In the genomic region with DNA sequence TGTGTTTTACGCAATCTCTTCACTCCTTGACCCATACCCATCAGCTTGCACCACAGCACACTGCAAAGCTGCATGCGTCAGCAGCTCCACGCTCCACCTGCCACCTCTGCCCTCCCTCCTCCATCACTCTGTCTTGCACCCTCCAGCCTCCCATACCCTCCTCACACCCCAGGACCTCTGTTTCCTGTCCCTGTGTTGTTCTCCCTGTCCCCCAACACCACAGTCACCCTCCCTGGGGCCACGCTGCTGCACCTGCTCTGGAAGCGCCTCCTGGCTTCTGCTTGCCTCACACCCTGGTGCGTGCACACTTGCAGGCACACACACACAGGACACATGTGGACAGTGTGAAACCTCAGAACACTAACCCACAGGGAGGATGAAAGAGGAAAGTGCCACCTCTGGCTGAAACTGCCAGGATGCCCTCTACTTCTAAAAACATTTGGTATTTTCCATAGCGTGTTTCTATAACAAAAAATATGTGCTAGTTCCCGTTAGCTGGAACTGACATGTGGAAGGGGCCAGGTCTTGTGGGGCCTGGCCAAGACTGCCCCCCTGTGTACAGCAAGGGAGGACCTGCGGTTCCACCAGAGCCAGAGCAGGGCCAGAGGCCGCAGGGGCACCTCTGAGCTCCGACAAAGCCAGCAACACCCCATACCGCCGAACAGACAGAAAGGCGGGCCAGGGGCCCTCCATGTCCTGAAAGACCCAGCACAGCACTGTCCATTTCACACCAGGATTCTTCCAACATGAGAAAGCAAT, we compare ENCODE assay signal across 2 cellular contexts.
TF ChIP-seq lines count a peak whose summit lies in the region.

No MANE protein-coding gene starts in this region.

TF ChIP-seq in HepG2, 621 proteins besides CTCF, POLR2A, EP300 and RAD21:
- TF ChIP-seq CEBPB (IDR thresholded peaks at IDR 0.05; ENCODE audit: borderline replicate concordance, low read depth, low read length) (peak; percentile 13; the same call in 1 of the 2 replicates), STAG1 (CRISPR knock-in tag; IDR thresholded peaks at IDR 0.05) (0 out of 2 replicates have a peak, but pooled peaks have one; percentile 20), NR2F6 (IDR thresholded peaks at IDR 0.05) (no peak), NR2F6 (CRISPR knock-in tag; IDR thresholded peaks at IDR 0.05) (no peak), STAT5B (CRISPR knock-in tag; IDR thresholded peaks at IDR 0.05) (no peak), ZNF746 (CRISPR knock-in tag; IDR thresholded peaks at IDR 0.05) (no peak)
- TF ChIP-seq, protein P1, sequence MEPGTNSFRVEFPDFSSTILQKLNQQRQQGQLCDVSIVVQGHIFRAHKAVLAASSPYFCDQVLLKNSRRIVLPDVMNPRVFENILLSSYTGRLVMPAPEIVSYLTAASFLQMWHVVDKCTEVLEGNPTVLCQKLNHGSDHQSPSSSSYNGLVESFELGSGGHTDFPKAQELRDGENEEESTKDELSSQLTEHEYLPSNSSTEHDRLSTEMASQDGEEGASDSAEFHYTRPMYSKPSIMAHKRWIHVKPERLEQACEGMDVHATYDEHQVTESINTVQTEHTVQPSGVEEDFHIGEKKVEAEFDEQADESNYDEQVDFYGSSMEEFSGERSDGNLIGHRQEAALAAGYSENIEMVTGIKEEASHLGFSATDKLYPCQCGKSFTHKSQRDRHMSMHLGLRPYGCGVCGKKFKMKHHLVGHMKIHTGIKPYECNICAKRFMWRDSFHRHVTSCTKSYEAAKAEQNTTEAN (CRISPR knock-in tag; conservative IDR thresholded peaks at IDR 0.05) = no peak
- TF ChIP-seq, protein P2, sequence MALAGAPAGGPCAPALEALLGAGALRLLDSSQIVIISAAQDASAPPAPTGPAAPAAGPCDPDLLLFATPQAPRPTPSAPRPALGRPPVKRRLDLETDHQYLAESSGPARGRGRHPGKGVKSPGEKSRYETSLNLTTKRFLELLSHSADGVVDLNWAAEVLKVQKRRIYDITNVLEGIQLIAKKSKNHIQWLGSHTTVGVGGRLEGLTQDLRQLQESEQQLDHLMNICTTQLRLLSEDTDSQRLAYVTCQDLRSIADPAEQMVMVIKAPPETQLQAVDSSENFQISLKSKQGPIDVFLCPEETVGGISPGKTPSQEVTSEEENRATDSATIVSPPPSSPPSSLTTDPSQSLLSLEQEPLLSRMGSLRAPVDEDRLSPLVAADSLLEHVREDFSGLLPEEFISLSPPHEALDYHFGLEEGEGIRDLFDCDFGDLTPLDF (CRISPR knock-in tag; IDR thresholded peaks at IDR 0.05) = no peak
- TF ChIP-seq, protein P3, sequence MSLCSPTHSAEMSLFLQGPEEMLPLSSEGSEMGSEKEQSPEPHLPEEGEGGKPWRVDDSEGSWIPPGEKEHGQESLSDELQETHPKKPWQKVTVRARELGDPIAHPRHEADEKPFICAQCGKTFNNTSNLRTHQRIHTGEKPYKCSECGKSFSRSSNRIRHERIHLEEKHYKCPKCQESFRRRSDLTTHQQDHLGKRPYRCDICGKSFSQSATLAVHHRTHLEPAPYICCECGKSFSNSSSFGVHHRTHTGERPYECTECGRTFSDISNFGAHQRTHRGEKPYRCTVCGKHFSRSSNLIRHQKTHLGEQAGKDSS (CRISPR knock-in tag; IDR thresholded peaks at IDR 0.05; ENCODE audit: borderline replicate concordance, low read depth) = no peak

TF ChIP-seq in HEK293T, 16 proteins besides CTCF, POLR2A, EP300 and RAD21:
- TF ChIP-seq, protein P4, sequence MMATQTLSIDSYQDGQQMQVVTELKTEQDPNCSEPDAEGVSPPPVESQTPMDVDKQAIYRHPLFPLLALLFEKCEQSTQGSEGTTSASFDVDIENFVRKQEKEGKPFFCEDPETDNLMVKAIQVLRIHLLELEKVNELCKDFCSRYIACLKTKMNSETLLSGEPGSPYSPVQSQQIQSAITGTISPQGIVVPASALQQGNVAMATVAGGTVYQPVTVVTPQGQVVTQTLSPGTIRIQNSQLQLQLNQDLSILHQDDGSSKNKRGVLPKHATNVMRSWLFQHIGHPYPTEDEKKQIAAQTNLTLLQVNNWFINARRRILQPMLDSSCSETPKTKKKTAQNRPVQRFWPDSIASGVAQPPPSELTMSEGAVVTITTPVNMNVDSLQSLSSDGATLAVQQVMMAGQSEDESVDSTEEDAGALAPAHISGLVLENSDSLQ (IDR thresholded peaks at IDR 0.05) = no peak
- TF ChIP-seq ELF4 (IDR thresholded peaks at IDR 0.05) = no peak
- TF ChIP-seq LEF1 (IDR thresholded peaks at IDR 0.05; ENCODE audit: borderline replicate concordance) = no peak
- TF ChIP-seq NFRKB (IDR thresholded peaks at IDR 0.05) = no peak
- TF ChIP-seq SUZ12 (IDR thresholded peaks at IDR 0.05) = no peak
- no peak for TF ChIP-seq BHLHE40 (IDR thresholded peaks at IDR 0.05; ENCODE audit: borderline replicate concordance)
